24 cellular contexts compared by ENCODE assay signal in genomic region chr2:212935749-212936148, GRCh38.
A peak's percentile ranks its signal among the peaks of the same experiment; 100 is the strongest.
DNase-seq lines count a peak whose midpoint lies in the region; ATAC-seq, FAIRE-seq and TF ChIP-seq lines count a peak whose summit lies in the region.
"Had no signal": no experiment of that assay in that cellular context is flagged by ENCODE, and none has a peak within 500 bp of the region (broad histone marks: within the 10 kb centered on the region; RNA-seq: fewer than 3 reads in every experiment).

No MANE protein-coding gene starts in this region.

- H3K9ac ChIP-seq in keratinocyte (ENCODE audit: control insufficient read depth, extremely low read depth, insufficient read depth, low read length): no peak overlapping the region
- H3K9ac ChIP-seq: KMS-11 had no signal

- H2AFZ ChIP-seq in keratinocyte (ENCODE audit: control insufficient read depth, low read length): no peak overlapping the region

- no peak for FAIRE-seq in keratinocyte (lab: Jason Lieb, UNC)
- FAIRE-seq: GM12892, H1 had no signal

- no peak overlapping the region for H3K4me2 ChIP-seq in keratinocyte (ENCODE audit: control insufficient read depth, extremely low read depth, insufficient read depth, low read depth, low read length)
- H3K4me2 ChIP-seq: KMS-11 had no signal

- no peaks in the 10 kb centered on the region for H3K9me3 ChIP-seq in HAP-1
- no peaks in the 10 kb centered on the region for H3K9me3 ChIP-seq in RWPE2 (ENCODE audit: severe bottlenecking)
- no peaks in the 10 kb centered on the region for H3K9me3 ChIP-seq in keratinocyte (ENCODE audit: control insufficient read depth, low read depth, low read length)
- H3K9me3 ChIP-seq: Caco-2 had no signal

- no peaks in the 10 kb centered on the region for H3K79me2 ChIP-seq in keratinocyte (ENCODE audit: control insufficient read depth, insufficient read depth, low read length)

- ATAC-seq in RWPE2 (ENCODE audit: low read depth) (peak; percentile 59), HG03025 (IDR thresholded peaks at IDR 0.05; ENCODE audit: low FRiP score, unreplicated experiment) (no peak), GM21786 (IDR thresholded peaks at IDR 0.05; ENCODE audit: unreplicated experiment) (no peak)
- ATAC-seq: CD8-positive, alpha-beta T cell; HCT116 had no signal

- TF ChIP-seq CTCF in RWPE2 (IDR thresholded peaks at IDR 0.05; ENCODE audit: poor library complexity, severe bottlenecking): no peak
- no peak for TF ChIP-seq CTCF in keratinocyte (optimal IDR thresholded peaks at IDR 0.05 in 1 of 3, IDR thresholded peaks at IDR 0.05 in 1 of 3, conservative IDR thresholded peaks at IDR 0.05 in 1 of 3; ENCODE audit: extremely low read depth in 1 of 3, insufficient read depth in 2 of 3, low read length in 3 of 3)
- TF ChIP-seq CTCF in coronary artery (IDR thresholded peaks at IDR 0.05): no peak

- H3K4me1 ChIP-seq in HAP-1: no peaks in the 10 kb centered on the region
- H3K4me1 ChIP-seq in RWPE2 (ENCODE audit: insufficient read depth, poor library complexity, severe bottlenecking): peaks cover 29% of the 10 kb centered on the region
- H3K4me1 ChIP-seq in keratinocyte (ENCODE audit: control insufficient read depth, extremely low read depth, insufficient read depth, low read length): peaks cover 27% of the 10 kb centered on the region

- dilution Hi-C loops in keratinocyte (cut with MboI; ENCODE audit: extremely low pct_ligation_motif_present, low sequenced_read_pairs): no loop called here

- no peaks in the 10 kb centered on the region for H4K20me1 ChIP-seq in keratinocyte (ENCODE audit: control insufficient read depth, extremely low read depth, insufficient read depth, low read length)

- no peaks in the 10 kb centered on the region for H3K9me1 ChIP-seq in keratinocyte (ENCODE audit: control insufficient read depth, extremely low read depth, insufficient read depth, low read length)

- H3K4me3 ChIP-seq in HAP-1 (no peak overlapping the region), RWPE2 (ENCODE audit: severe bottlenecking) (no peak overlapping the region), keratinocyte (ENCODE audit: control insufficient read depth in 2 of 3, extremely low read depth in 1 of 3, insufficient read depth in 2 of 3, low read depth in 1 of 3, low read length in 3 of 3) (no peak overlapping the region), coronary artery (no peak overlapping the region)
- H3K4me3 ChIP-seq: SK-N-MC had no signal

- H3K27ac ChIP-seq in RWPE2 (ENCODE audit: poor library complexity, severe bottlenecking) (peak overlapping the region; percentile 35), keratinocyte (ENCODE audit: control insufficient read depth, insufficient read depth, low read length) (peak overlapping the region; percentile 19), coronary artery (no peak overlapping the region)
- H3K27ac ChIP-seq: KMS-11, SK-N-MC had no signal

- no peaks in the 10 kb centered on the region for H3K36me3 ChIP-seq in HAP-1 (replicated peaks)
- no peaks in the 10 kb centered on the region for H3K36me3 ChIP-seq in RWPE2 (ENCODE audit: low read depth)
- no peaks in the 10 kb centered on the region for H3K36me3 ChIP-seq in keratinocyte (ENCODE audit: control insufficient read depth in 2 of 2, extremely low read depth in 1 of 2, insufficient read depth in 2 of 2, low read length in 2 of 2)

- no peaks in the 10 kb centered on the region for H3K27me3 ChIP-seq in HAP-1 (ENCODE audit: low read depth)
- no peaks in the 10 kb centered on the region for H3K27me3 ChIP-seq in RWPE2 (ENCODE audit: insufficient read depth, poor library complexity, severe bottlenecking)
- H3K27me3 ChIP-seq in keratinocyte (ENCODE audit: control insufficient read depth, extremely low read depth, insufficient read depth, low read length): no peaks in the 10 kb centered on the region

- in situ Hi-C loops in HAP-1 (cut with MboI; ENCODE audit: low sequenced_read_pairs): no loop called here

- peak; percentile 33 for DNase-seq in ELR (ENCODE audit: low read depth)
- DNase-seq in HAP-1 (ENCODE audit: low spot score in 2 of 2): peak; percentile 10 to 20
- no peak for DNase-seq in RWPE2 (ENCODE audit: low spot score)
- no peak for DNase-seq in keratinocyte (ENCODE audit: low read depth, low spot score)
- DNase-seq in coronary artery (ENCODE audit: low spot score): no peak
- DNase-seq: C1 segment of cervical spinal cord; Caco-2; CD8-positive, alpha-beta T cell; DMS79 treated with DMSO at 0.1 percent for 48 hours; NCI-H1048; NCI-H1694; NCI-H2029 treated with DMSO at 0.1 percent for 48 hours; NCI-H446; NCI-H524 treated with DMSO at 0.1 percent for 48 hours; RPMI8226; SIG-M5; SW 1271 had no signal

Comparison
In these comparisons a context has a peak if more than half of its experiments do, and no peak if none do; other contexts are left out.
1. DNase-seq: peak in ELR (single experiment) and HAP-1 (2 of 2); none in RWPE2 (single experiment), keratinocyte (single experiment) and coronary artery (single experiment).
2. H3K27ac ChIP-seq: peak in RWPE2 (single experiment) and keratinocyte (single experiment); none in coronary artery (0 of 2).